ENCODE assay signal across 23 cellular contexts in the genomic region with DNA sequence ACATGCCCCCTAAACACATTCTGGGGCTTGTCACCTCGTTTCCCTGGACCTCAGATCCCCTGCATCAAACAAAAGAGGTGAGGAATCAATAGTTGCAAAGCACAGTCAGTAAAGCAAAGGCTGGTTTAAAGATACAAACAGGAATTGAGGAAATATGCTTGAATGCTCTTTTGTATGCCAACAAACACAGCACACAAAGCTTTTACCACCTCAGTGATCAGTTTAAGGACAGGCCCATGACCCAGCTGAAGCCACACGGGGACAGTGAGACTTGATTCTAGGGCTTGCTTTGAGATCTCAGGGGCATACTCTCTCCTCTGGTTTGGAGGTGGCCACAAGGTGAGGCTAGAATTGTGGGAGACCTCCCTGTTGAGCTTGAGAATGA.
"Had no signal": no experiment of that assay in that cellular context is flagged by ENCODE, and none has a peak within 500 bp of the region (broad histone marks: within the 10 kb centered on the region; RNA-seq: fewer than 3 reads in every experiment).

No MANE protein-coding gene starts in this region.

- ATAC-seq: activated T-cell treated with anti-CD3 and anti-CD28 coated beads, Interleukin-2, amount 50 U/mL, for 4 hours; PC-3; WTC11 had no signal

- H3K36me3 ChIP-seq: brain microvascular endothelial cell, cardiac muscle cell had no signal

- H3K4me3 Mint-ChIP-seq: activated CD4-positive, alpha-beta memory T cell treated with anti-CD3 and anti-CD28 coated beads, Interleukin-2, amount 10 ng/mL, durations not matched to agents 7 days and 5 days; activated CD4-positive, alpha-beta T cell treated with anti-CD3 and anti-CD28 coated beads, Interleukin-2, amount 10 ng/mL, durations not matched to agents 24 days and 14 days; activated naive CD8-positive, alpha-beta T cell; activated T-cell treated with anti-CD3 and anti-CD28 coated beads, Interleukin-2, amount 50 U/mL, for 4 hours; T-helper 1 cell treated with Interleukin-12 subunit alpha and Interleukin-12 subunit beta and Interleukin-4 antibody, amounts not matched to agents 30 μg/mL and 1 μg/mL, for 36 hours; WTC11 had no signal

- DNase-seq: activated CD4-positive, alpha-beta memory T cell treated with anti-CD3 and anti-CD28 coated beads, Interleukin-2, amount 10 ng/mL, durations not matched to agents 7 days and 5 days; activated CD4-positive, alpha-beta T cell treated with anti-CD3 and anti-CD28 coated beads for 1 hour; activated CD4-positive, alpha-beta T cell treated with anti-CD3 and anti-CD28 coated beads, Interleukin-2, amount 10 ng/mL, durations not matched to agents 24 days and 14 days; activated naive CD4-positive, alpha-beta T cell treated with Interleukin-2 at 50 U/mL for 16 hours; activated T-cell treated with anti-CD3 and anti-CD28 coated beads, Interleukin-2, amount 50 U/mL, for 4 hours; amygdala; brain microvascular endothelial cell; MM.1S; NCI-H1105; NCI-H1436; NCI-H1694 treated with DMSO at 0.1 percent for 48 hours; NCI-H2029 treated with DMSO at 0.1 percent for 48 hours; NCI-H345; NCI-H510A; NCI-H526 treated with DMSO at 0.1 percent for 48 hours; NCI-H82; NK-92 treated with Interleukin-12 subunit alpha and Interleukin-12 subunit beta, amount 100 ng/mL, for 24 hours; SHP77 treated with DMSO at 0.1 percent for 48 hours had no signal

- H3K4me3 ChIP-seq: cardiac muscle cell had no signal

- H3K36me3 Mint-ChIP-seq: activated naive CD8-positive, alpha-beta T cell; WTC11 had no signal

- H3K27me3 ChIP-seq: brain microvascular endothelial cell, cardiac muscle cell had no signal

- H3K27ac Mint-ChIP-seq: activated CD4-positive, alpha-beta memory T cell treated with anti-CD3 and anti-CD28 coated beads, Interleukin-2, amount 10 ng/mL, durations not matched to agents 7 days and 5 days; activated CD4-positive, alpha-beta T cell treated with anti-CD3 and anti-CD28 coated beads, Interleukin-2, amount 10 ng/mL, durations not matched to agents 24 days and 14 days; activated naive CD8-positive, alpha-beta T cell; T-helper 1 cell treated with Interleukin-12 subunit alpha and Interleukin-12 subunit beta and Interleukin-4 antibody, amounts not matched to agents 30 μg/mL and 1 μg/mL, for 36 hours; WTC11 had no signal

- H3K9me3 Mint-ChIP-seq: activated CD4-positive, alpha-beta memory T cell treated with anti-CD3 and anti-CD28 coated beads, Interleukin-2, amount 10 ng/mL, durations not matched to agents 7 days and 5 days; activated CD4-positive, alpha-beta T cell treated with anti-CD3 and anti-CD28 coated beads, Interleukin-2, amount 10 ng/mL, durations not matched to agents 24 days and 14 days; activated T-cell treated with anti-CD3 and anti-CD28 coated beads, Interleukin-2, amount 50 U/mL, for 4 hours; T-helper 1 cell treated with Interleukin-12 subunit alpha and Interleukin-12 subunit beta and Interleukin-4 antibody, amounts not matched to agents 30 μg/mL and 1 μg/mL, for 36 hours had no signal

- H3K27ac ChIP-seq: brain microvascular endothelial cell, cardiac muscle cell had no signal

- H3K4me1 Mint-ChIP-seq: activated CD4-positive, alpha-beta memory T cell treated with anti-CD3 and anti-CD28 coated beads, Interleukin-2, amount 10 ng/mL, durations not matched to agents 7 days and 5 days; activated CD4-positive, alpha-beta T cell treated with anti-CD3 and anti-CD28 coated beads, Interleukin-2, amount 10 ng/mL, durations not matched to agents 24 days and 14 days had no signal
